Comparison of ENCODE assay signal across 1 cellular context in the genomic region with DNA sequence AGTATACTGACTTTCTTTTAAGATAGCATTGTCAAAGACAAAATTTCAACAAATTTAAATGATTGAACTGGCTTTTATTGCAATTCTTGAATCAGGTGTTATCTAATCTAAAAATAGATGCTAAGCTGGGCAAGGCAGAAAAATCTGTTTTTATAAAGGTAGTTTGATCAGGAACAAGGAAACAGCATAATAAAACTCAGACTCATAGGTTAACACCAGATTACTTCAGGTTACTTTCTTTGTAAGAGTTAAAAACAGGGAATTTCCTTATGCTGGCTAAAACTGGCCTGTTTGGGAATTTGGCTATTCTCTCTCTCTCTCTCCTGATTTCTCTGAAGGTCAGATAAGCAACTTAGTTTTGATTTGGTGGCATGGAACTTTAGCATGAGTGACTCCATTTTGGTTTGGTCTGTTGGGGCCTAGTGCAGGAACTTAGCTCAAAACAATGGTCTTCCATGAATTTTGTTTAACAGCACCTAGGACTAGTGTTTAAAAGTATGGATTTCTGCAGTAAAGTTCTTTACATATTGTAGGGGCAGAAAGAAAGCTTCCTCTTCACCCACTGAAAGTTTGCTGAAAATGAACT.
TF ChIP-seq lines count a peak whose summit lies in the region.

No MANE protein-coding gene starts in this region.

TF ChIP-seq in K562, 482 proteins besides CTCF, POLR2A, EP300 and RAD21 (continued from another document and continues in another):
- no peak for TF ChIP-seq ZNF436 (CRISPR knock-in tag; IDR thresholded peaks at IDR 0.05)
- no peak for TF ChIP-seq TAF1 (IDR thresholded peaks at IDR 0.05; ENCODE audit: control insufficient read depth, extremely low read depth, insufficient read depth, low read length, severe bottlenecking)
- TF ChIP-seq NR1H2 (CRISPR knock-in tag; IDR thresholded peaks at IDR 0.05) = no peak
- TF ChIP-seq ARID1B (IDR thresholded peaks at IDR 0.05) = no peak
- TF ChIP-seq MYBL2 (IDR thresholded peaks at IDR 0.05; ENCODE audit: low read depth) = no peak
- no peak for TF ChIP-seq MYBL2 (CRISPR knock-in tag; IDR thresholded peaks at IDR 0.05; ENCODE audit: borderline replicate concordance)
- TF ChIP-seq SP2 (IDR thresholded peaks at IDR 0.05; ENCODE audit: extremely low read depth, low read depth, low read length, poor library complexity, severe bottlenecking) = no peak
- TF ChIP-seq MCM3 (IDR thresholded peaks at IDR 0.05) = no peak
- TF ChIP-seq TGIF2 (CRISPR knock-in tag; IDR thresholded peaks at IDR 0.05) = no peak
- peak; percentile 79; the same call in 1 of the 2 replicates for TF ChIP-seq ILK (tag; IDR thresholded peaks at IDR 0.05; ENCODE audit: borderline replicate concordance, low read depth)
- TF ChIP-seq GABPB1 (CRISPR knock-in tag; IDR thresholded peaks at IDR 0.05) = no peak
- TF ChIP-seq CCAR2 (IDR thresholded peaks at IDR 0.05; ENCODE audit: low read depth, low read length) = no peak
- TF ChIP-seq FUS (optimal IDR thresholded peaks at IDR 0.05; ENCODE audit: low read depth, low read length) = no peak
- TF ChIP-seq RHOXF2B (CRISPR knock-in tag; conservative IDR thresholded peaks at IDR 0.05) = no peak
- TF ChIP-seq, protein P1, sequence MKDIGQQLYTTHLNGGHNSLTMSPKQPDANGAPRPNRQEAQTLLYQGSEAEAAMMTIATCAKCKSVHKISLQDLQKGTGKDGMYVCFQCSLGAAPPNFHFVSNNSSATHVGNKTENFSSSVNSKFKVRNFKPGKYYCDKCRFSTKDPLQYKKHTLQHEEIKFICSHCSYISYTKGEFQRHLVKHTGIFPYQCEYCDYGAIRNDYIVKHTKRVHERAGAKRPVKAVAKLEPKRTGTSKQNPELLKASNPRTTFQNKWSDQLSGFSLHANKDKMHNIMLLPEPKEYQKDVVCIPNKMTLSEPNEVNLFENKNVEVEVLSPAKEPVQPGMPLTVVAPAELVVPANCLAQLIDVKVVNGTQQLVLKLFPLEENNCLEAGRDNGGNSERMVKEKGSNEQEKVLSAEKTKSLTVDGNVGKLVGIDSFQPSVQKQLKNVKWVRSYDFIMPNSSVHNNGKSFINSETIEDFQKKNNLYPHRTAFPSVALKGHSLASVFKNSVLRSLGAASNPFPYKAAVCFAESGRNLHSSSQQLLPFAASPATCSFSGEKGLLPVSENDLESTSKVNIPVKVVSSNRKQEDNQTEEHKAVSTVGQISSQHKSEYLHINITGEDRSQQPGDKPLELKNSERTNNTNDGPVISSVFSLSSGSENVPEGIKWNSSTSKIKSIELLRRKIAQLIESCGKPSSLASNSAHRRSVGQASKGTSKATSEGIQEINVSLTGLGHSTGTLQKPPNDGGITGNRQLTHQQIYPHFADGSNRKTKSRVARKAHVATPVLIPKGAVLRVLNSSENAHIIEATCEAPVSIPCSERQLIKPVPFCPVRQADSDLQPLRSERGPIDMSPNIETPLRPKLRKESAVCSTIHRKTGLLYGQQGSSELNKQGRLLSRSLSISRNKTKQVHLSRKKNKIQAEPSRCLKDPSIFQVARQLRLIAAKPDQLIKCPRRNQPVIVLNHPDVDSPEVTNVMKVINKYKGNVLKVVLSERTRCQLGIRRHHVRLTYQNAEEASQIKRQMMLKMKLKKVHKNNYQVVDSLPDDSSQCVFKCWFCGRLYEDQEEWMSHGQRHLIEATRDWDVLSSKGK (CRISPR knock-in tag; IDR thresholded peaks at IDR 0.05) = no peak
- TF ChIP-seq TAF7 (tag; IDR thresholded peaks at IDR 0.05) = peak; percentile 56; the same call in 1 of the 2 replicates
- TF ChIP-seq, protein P2, sequence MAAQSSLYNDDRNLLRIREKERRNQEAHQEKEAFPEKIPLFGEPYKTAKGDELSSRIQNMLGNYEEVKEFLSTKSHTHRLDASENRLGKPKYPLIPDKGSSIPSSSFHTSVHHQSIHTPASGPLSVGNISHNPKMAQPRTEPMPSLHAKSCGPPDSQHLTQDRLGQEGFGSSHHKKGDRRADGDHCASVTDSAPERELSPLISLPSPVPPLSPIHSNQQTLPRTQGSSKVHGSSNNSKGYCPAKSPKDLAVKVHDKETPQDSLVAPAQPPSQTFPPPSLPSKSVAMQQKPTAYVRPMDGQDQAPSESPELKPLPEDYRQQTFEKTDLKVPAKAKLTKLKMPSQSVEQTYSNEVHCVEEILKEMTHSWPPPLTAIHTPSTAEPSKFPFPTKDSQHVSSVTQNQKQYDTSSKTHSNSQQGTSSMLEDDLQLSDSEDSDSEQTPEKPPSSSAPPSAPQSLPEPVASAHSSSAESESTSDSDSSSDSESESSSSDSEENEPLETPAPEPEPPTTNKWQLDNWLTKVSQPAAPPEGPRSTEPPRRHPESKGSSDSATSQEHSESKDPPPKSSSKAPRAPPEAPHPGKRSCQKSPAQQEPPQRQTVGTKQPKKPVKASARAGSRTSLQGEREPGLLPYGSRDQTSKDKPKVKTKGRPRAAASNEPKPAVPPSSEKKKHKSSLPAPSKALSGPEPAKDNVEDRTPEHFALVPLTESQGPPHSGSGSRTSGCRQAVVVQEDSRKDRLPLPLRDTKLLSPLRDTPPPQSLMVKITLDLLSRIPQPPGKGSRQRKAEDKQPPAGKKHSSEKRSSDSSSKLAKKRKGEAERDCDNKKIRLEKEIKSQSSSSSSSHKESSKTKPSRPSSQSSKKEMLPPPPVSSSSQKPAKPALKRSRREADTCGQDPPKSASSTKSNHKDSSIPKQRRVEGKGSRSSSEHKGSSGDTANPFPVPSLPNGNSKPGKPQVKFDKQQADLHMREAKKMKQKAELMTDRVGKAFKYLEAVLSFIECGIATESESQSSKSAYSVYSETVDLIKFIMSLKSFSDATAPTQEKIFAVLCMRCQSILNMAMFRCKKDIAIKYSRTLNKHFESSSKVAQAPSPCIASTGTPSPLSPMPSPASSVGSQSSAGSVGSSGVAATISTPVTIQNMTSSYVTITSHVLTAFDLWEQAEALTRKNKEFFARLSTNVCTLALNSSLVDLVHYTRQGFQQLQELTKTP (IDR thresholded peaks at IDR 0.05; ENCODE audit: low read depth in 1 of 2, partially characterized antibody in 2 of 2) = no peak
- no peak for TF ChIP-seq ZNF24 (IDR thresholded peaks at IDR 0.05)
- TF ChIP-seq, protein P3, sequence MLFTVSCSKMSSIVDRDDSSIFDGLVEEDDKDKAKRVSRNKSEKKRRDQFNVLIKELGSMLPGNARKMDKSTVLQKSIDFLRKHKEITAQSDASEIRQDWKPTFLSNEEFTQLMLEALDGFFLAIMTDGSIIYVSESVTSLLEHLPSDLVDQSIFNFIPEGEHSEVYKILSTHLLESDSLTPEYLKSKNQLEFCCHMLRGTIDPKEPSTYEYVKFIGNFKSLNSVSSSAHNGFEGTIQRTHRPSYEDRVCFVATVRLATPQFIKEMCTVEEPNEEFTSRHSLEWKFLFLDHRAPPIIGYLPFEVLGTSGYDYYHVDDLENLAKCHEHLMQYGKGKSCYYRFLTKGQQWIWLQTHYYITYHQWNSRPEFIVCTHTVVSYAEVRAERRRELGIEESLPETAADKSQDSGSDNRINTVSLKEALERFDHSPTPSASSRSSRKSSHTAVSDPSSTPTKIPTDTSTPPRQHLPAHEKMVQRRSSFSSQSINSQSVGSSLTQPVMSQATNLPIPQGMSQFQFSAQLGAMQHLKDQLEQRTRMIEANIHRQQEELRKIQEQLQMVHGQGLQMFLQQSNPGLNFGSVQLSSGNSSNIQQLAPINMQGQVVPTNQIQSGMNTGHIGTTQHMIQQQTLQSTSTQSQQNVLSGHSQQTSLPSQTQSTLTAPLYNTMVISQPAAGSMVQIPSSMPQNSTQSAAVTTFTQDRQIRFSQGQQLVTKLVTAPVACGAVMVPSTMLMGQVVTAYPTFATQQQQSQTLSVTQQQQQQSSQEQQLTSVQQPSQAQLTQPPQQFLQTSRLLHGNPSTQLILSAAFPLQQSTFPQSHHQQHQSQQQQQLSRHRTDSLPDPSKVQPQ (CRISPR knock-in tag; IDR thresholded peaks at IDR 0.05; ENCODE audit: borderline replicate concordance) = no peak
- TF ChIP-seq, protein P4, sequence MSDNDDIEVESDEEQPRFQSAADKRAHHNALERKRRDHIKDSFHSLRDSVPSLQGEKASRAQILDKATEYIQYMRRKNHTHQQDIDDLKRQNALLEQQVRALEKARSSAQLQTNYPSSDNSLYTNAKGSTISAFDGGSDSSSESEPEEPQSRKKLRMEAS (CRISPR knock-in tag; IDR thresholded peaks at IDR 0.05) = no peak
- no peak for TF ChIP-seq GATAD2B (IDR thresholded peaks at IDR 0.05; ENCODE audit: borderline replicate concordance)
- TF ChIP-seq EWSR1 (IDR thresholded peaks at IDR 0.05; ENCODE audit: borderline replicate concordance, low read depth, partially characterized antibody) = no peak
- TF ChIP-seq RNF2 (IDR thresholded peaks at IDR 0.05) = no peak
- TF ChIP-seq ZNF124 (CRISPR knock-in tag; IDR thresholded peaks at IDR 0.05) = no peak
- TF ChIP-seq RFX1 (IDR thresholded peaks at IDR 0.05) = no peak
- TF ChIP-seq PCBP1 (IDR thresholded peaks at IDR 0.05; ENCODE audit: low read depth, low read length, poor library complexity, severe bottlenecking) = no peak
- TF ChIP-seq BRF1 (IDR thresholded peaks at IDR 0.05; ENCODE audit: borderline replicate concordance, extremely low read depth, insufficient read length) = no peak
- no peak for TF ChIP-seq SIRT6 (IDR thresholded peaks at IDR 0.05; ENCODE audit: low read depth, low read length)
- no peak for TF ChIP-seq LEF1 (IDR thresholded peaks at IDR 0.05)
- no peak for TF ChIP-seq DNMT1 (IDR thresholded peaks at IDR 0.05)
- TF ChIP-seq, protein P5, sequence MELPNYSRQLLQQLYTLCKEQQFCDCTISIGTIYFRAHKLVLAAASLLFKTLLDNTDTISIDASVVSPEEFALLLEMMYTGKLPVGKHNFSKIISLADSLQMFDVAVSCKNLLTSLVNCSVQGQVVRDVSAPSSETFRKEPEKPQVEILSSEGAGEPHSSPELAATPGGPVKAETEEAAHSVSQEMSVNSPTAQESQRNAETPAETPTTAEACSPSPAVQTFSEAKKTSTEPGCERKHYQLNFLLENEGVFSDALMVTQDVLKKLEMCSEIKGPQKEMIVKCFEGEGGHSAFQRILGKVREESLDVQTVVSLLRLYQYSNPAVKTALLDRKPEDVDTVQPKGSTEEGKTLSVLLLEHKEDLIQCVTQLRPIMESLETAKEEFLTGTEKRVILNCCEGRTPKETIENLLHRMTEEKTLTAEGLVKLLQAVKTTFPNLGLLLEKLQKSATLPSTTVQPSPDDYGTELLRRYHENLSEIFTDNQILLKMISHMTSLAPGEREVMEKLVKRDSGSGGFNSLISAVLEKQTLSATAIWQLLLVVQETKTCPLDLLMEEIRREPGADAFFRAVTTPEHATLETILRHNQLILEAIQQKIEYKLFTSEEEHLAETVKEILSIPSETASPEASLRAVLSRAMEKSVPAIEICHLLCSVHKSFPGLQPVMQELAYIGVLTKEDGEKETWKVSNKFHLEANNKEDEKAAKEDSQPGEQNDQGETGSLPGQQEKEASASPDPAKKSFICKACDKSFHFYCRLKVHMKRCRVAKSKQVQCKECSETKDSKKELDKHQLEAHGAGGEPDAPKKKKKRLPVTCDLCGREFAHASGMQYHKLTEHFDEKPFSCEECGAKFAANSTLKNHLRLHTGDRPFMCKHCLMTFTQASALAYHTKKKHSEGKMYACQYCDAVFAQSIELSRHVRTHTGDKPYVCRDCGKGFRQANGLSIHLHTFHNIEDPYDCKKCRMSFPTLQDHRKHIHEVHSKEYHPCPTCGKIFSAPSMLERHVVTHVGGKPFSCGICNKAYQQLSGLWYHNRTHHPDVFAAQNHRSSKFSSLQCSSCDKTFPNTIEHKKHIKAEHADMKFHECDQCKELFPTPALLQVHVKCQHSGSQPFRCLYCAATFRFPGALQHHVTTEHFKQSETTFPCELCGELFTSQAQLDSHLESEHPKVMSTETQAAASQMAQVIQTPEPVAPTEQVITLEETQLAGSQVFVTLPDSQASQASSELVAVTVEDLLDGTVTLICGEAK (IDR thresholded peaks at IDR 0.05) = no peak
- TF ChIP-seq, protein P5 (CRISPR knock-in tag; IDR thresholded peaks at IDR 0.05) = no peak
- TF ChIP-seq U2AF1 (optimal IDR thresholded peaks at IDR 0.05; ENCODE audit: low read depth, low read length) = no peak
- TF ChIP-seq, protein P6, sequence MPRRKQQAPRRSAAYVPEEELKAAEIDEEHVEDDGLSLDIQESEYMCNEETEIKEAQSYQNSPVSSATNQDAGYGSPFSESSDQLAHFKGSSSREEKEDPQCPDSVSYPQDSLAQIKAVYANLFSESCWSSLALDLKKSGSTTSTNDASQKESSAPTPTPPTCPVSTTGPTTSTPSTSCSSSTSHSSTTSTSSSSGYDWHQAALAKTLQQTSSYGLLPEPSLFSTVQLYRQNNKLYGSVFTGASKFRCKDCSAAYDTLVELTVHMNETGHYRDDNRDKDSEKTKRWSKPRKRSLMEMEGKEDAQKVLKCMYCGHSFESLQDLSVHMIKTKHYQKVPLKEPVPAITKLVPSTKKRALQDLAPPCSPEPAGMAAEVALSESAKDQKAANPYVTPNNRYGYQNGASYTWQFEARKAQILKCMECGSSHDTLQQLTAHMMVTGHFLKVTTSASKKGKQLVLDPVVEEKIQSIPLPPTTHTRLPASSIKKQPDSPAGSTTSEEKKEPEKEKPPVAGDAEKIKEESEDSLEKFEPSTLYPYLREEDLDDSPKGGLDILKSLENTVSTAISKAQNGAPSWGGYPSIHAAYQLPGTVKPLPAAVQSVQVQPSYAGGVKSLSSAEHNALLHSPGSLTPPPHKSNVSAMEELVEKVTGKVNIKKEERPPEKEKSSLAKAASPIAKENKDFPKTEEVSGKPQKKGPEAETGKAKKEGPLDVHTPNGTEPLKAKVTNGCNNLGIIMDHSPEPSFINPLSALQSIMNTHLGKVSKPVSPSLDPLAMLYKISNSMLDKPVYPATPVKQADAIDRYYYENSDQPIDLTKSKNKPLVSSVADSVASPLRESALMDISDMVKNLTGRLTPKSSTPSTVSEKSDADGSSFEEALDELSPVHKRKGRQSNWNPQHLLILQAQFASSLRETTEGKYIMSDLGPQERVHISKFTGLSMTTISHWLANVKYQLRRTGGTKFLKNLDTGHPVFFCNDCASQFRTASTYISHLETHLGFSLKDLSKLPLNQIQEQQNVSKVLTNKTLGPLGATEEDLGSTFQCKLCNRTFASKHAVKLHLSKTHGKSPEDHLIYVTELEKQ (CRISPR knock-in tag; IDR thresholded peaks at IDR 0.05) = peak; percentile 50; the same call in 1 of the 2 replicates
